ENCODE assay signal across 27 cellular contexts in genomic region chr17:48297825-48298224, GRCh38.
DNase-seq lines count a peak whose midpoint lies in the region; ATAC-seq and TF ChIP-seq lines count a peak whose summit lies in the region.
"Had no signal": no experiment of that assay in that cellular context is flagged by ENCODE, and none has a peak within 500 bp of the region (broad histone marks: within the 10 kb centered on the region; RNA-seq: fewer than 3 reads in every experiment).

No MANE protein-coding gene starts in this region.

- TF ChIP-seq CTCF in type B pancreatic cell (conservative IDR thresholded peaks at IDR 0.05) (no peak), tibial nerve (IDR thresholded peaks at IDR 0.05) (no peak)

- TF ChIP-seq EP300 in tibial nerve (IDR thresholded peaks at IDR 0.05), result no peak

- H3K9me3 ChIP-seq in tibial nerve, result no peaks in the 10 kb centered on the region
- H3K9me3 ChIP-seq: adrenal gland, body of pancreas, left ventricle myocardium inferior, MG63, tibial artery had no signal

- H3K4me1 ChIP-seq in tibial nerve, result peaks cover 0 to 13% (median 0%) of the 10 kb centered on the region in 4 donors
- H3K4me1 ChIP-seq: adrenal gland, body of pancreas, tibial artery had no signal

- H3K4me1 Mint-ChIP-seq in activated T-cell treated with anti-CD3 and anti-CD28 coated beads, Interleukin-2, amount 50 U/mL, for 72 hours (ENCODE audit: low read depth), result peaks cover 63% of the 10 kb centered on the region
- H3K4me1 Mint-ChIP-seq in activated T-cell treated with anti-CD3 and anti-CD28 coated beads, Interleukin-2, amount 50 U/mL, for 4 hours (ENCODE audit: low read depth), result peaks cover 74% of the 10 kb centered on the region
- H3K4me1 Mint-ChIP-seq in immature natural killer cell (peaks cover 56 to 87% of the 10 kb centered on the region in 2 donors), type B pancreatic cell (ENCODE audit: unreplicated experiment) (peaks cover 37% of the 10 kb centered on the region)

- H3K27me3 ChIP-seq in tibial nerve, result peaks cover 0 to 14% of the 10 kb centered on the region in 2 donors
- H3K27me3 ChIP-seq: body of pancreas, MG63 had no signal

- no peak for ATAC-seq in activated T-cell treated with anti-CD3 and anti-CD28 coated beads, Interleukin-2, amount 50 U/mL, for 72 hours (replicated peaks in 1 of 2)
- no peak for ATAC-seq in activated T-cell treated with anti-CD3 and anti-CD28 coated beads, Interleukin-2, amount 50 U/mL, for 4 hours
- ATAC-seq: body of pancreas, SK-N-SH treated with all-trans-retinoic acid at 6 μM for 48 hours had no signal

- H3K36me3 Mint-ChIP-seq in activated T-cell treated with anti-CD3 and anti-CD28 coated beads, Interleukin-2, amount 50 U/mL, for 72 hours (ENCODE audit: insufficient read depth in 2 of 2), result peaks cover 0 to 1% of the 10 kb centered on the region in 2 donors
- H3K36me3 Mint-ChIP-seq in activated T-cell treated with anti-CD3 and anti-CD28 coated beads, Interleukin-2, amount 50 U/mL, for 4 hours (ENCODE audit: insufficient read depth), result peaks cover 16% of the 10 kb centered on the region
- no peaks in the 10 kb centered on the region for H3K36me3 Mint-ChIP-seq in immature natural killer cell
- no peaks in the 10 kb centered on the region for H3K36me3 Mint-ChIP-seq in type B pancreatic cell

- no peak overlapping the region for H3K4me3 Mint-ChIP-seq in activated T-cell treated with anti-CD3 and anti-CD28 coated beads, Interleukin-2, amount 50 U/mL, for 72 hours
- no peak overlapping the region for H3K4me3 Mint-ChIP-seq in activated T-cell treated with anti-CD3 and anti-CD28 coated beads, Interleukin-2, amount 50 U/mL, for 4 hours
- no peak overlapping the region for H3K4me3 Mint-ChIP-seq in immature natural killer cell
- peak overlapping the region; percentile 10 for H3K4me3 Mint-ChIP-seq in type B pancreatic cell
- H3K4me3 Mint-ChIP-seq: H9 had no signal

- TF ChIP-seq POLR2A in tibial nerve (IDR thresholded peaks at IDR 0.05), result no peak

- no peaks in the 10 kb centered on the region for H3K9me3 Mint-ChIP-seq in activated T-cell treated with anti-CD3 and anti-CD28 coated beads, Interleukin-2, amount 50 U/mL, for 72 hours
- H3K9me3 Mint-ChIP-seq in activated T-cell treated with anti-CD3 and anti-CD28 coated beads, Interleukin-2, amount 50 U/mL, for 4 hours, result peaks cover 4% of the 10 kb centered on the region
- H3K9me3 Mint-ChIP-seq in immature natural killer cell (no peaks in the 10 kb centered on the region), type B pancreatic cell (no peaks in the 10 kb centered on the region)
- H3K9me3 Mint-ChIP-seq: H9 had no signal

- no peak overlapping the region for H3K4me3 ChIP-seq in tibial nerve
- H3K4me3 ChIP-seq: adrenal gland, body of pancreas, left ventricle myocardium inferior, MG63, tibial artery had no signal

- H3K27ac ChIP-seq in tibial nerve, result no peak overlapping the region
- H3K27ac ChIP-seq: adrenal gland, body of pancreas, left ventricle myocardium inferior, tibial artery, WERI-Rb-1 had no signal

- H3K27ac Mint-ChIP-seq in activated T-cell treated with anti-CD3 and anti-CD28 coated beads, Interleukin-2, amount 50 U/mL, for 72 hours, result peak overlapping the region; percentile 26
- H3K27ac Mint-ChIP-seq in immature natural killer cell (peak overlapping the region; percentile 22 to 84 (median 68)), type B pancreatic cell (peak overlapping the region; percentile 95)
- H3K27ac Mint-ChIP-seq: H9 had no signal

- H3K36me3 ChIP-seq in tibial nerve, result no peaks in the 10 kb centered on the region
- H3K36me3 ChIP-seq: adrenal gland, left ventricle myocardium inferior, MG63, tibial artery, WERI-Rb-1 had no signal

- 82 to 83% methylated on average over 4 of the region's 4 CpGs for WGBS in tibial nerve, 2 donors

- DNase-seq in activated T-cell treated with anti-CD3 and anti-CD28 coated beads, Interleukin-2, amount 50 U/mL, for 72 hours, result no peak
- no peak for DNase-seq in activated T-cell treated with anti-CD3 and anti-CD28 coated beads, Interleukin-2, amount 50 U/mL, for 4 hours
- peak; percentile 26 for DNase-seq in RPMI8226
- no peak for DNase-seq in immature natural killer cell
- DNase-seq in type B pancreatic cell (ENCODE audit: extremely low spot score, unreplicated experiment), result no peak
- no peak for DNase-seq in NCI-H1694 (lab: John Stamatoyannopoulos, UW)
- no peak for DNase-seq in hypothalamus (lab: John Stamatoyannopoulos, UW)
- no peak for DNase-seq in tibial nerve (ENCODE audit: low spot score in 2 of 2)
- DNase-seq: activated CD4-positive, alpha-beta T cell treated with anti-CD3 and anti-CD28 coated beads, Interleukin-2, amount 50 U/mL, for 1 hour; activated gamma-delta T cell; adrenal gland; body of pancreas; cerebellar nuclear complex; H9; KBM-7; left ventricle myocardium inferior; mesendoderm; MG63; NCI-H1417; NCI-H2081; NCI-H226; OCI-M1; small intestine; T-helper 9 cell; tibial artery; WERI-Rb-1 had no signal

- H3K27me3 Mint-ChIP-seq in activated T-cell treated with anti-CD3 and anti-CD28 coated beads, Interleukin-2, amount 50 U/mL, for 72 hours (ENCODE audit: low read depth), result no peaks in the 10 kb centered on the region
- H3K27me3 Mint-ChIP-seq in activated T-cell treated with anti-CD3 and anti-CD28 coated beads, Interleukin-2, amount 50 U/mL, for 4 hours (ENCODE audit: low read depth), result no peaks in the 10 kb centered on the region
- H3K27me3 Mint-ChIP-seq in immature natural killer cell (ENCODE audit: low read depth in 3 of 3), result peaks cover 0 to 6% (median 0%) of the 10 kb centered on the region in 3 donors
- H3K27me3 Mint-ChIP-seq in type B pancreatic cell, result peaks cover 13% of the 10 kb centered on the region

Comparison
In these comparisons a context has a peak if more than half of its experiments do, and no peak if none do; other contexts are left out.
1. H3K27ac Mint-ChIP-seq: peak in every context shown above with its lines; median percentile 95 in type B pancreatic cell; 68 in immature natural killer cell; 26 in activated T-cell treated with anti-CD3 and anti-CD28 coated beads, Interleukin-2, amount 50 U/mL, for 72 hours.